In the genomic region with DNA sequence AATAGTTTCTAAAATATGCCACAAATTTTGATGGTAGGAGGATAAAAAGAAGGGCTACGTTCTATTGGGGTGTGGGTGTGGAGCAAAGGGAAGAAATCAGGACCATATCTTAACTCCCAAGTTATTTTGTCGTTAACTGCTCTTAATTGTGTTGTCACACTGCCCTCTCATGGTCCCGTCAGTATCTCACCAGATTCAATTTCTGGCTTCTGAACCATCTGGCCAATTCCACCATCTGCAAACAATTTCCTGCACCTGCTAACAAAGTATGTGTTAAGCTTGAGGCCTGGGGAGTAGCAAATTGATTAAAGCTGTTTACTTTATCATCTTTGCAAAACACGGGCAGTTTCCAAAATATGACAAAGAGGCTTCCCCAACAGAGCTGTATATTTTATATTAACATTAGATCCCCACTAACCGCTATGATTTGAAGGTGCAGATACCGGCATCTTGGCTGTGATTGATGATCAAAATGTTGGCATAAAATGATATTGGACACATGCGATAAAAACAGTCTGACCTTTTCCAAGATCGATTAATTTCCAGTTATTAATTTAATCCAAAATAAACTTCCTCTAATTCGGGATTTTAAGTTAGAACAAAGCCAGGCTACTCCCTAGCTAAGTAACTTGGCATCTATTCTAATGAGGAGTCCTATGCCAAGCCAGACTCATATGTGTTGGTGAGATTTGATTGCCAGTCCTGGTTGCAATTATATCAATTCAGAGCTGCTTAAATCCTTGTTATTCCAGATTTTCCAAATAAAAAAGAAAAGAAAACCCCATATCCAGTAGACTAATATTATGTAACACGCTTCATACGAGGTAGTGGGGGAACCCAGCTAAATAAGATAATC, we compare ENCODE assay signal across 8 cellular contexts. TPM values are rescaled to one million over a fixed set of nuclear protein-coding genes. Genes with fewer than 3 reads are reported as not detected.
DNase-seq lines count a peak whose midpoint lies in the region; ATAC-seq and TF ChIP-seq lines count a peak whose summit lies in the region.

No MANE protein-coding gene starts in this region.

- no peak overlapping the region for H3K27ac ChIP-seq in heart right ventricle

- DNase-seq in DMS153 (lab: John Stamatoyannopoulos, UW) (peak; percentile 52), HFFc6 (peak; percentile 56), NCI-H2196 (lab: John Stamatoyannopoulos, UW; ENCODE audit: unreplicated experiment) (peak; percentile 78), heart right ventricle (peak in 1 of 2 donors; percentile 60), sciatic nerve (ENCODE audit: low spot score) (no peak)
- DNase-seq in activated CD8-positive, alpha-beta T cell treated with anti-CD3 and anti-CD28 coated beads for 36 hours = peak; percentile 45

- H3K36me3 Mint-ChIP-seq in HFFc6 (ENCODE audit: low read depth) = peaks cover 8% of the 10 kb centered on the region
- H3K36me3 Mint-ChIP-seq in activated CD8-positive, alpha-beta T cell treated with anti-CD3 and anti-CD28 coated beads for 36 hours (ENCODE audit: low read depth) = no peaks in the 10 kb centered on the region

- no peak overlapping the region for H3K4me3 ChIP-seq in heart right ventricle

- TF ChIP-seq CTCF in HFFc6 (IDR thresholded peaks at IDR 0.05) (peak; percentile 78), heart right ventricle (IDR thresholded peaks at IDR 0.05) (peak; percentile 39 to 78 (median 68))
- peak; percentile 42 for TF ChIP-seq CTCF in activated CD8-positive, alpha-beta T cell treated with anti-CD3 and anti-CD28 coated beads for 36 hours (IDR thresholded peaks at IDR 0.05)

- H3K36me3 ChIP-seq in heart right ventricle = no peaks in the 10 kb centered on the region

- H3K27me3 ChIP-seq in heart right ventricle = no peaks in the 10 kb centered on the region

- peaks cover 16% of the 10 kb centered on the region for H3K4me1 Mint-ChIP-seq in HFFc6 (ENCODE audit: low read depth)
- no peaks in the 10 kb centered on the region for H3K4me1 Mint-ChIP-seq in activated CD8-positive, alpha-beta T cell treated with anti-CD3 and anti-CD28 coated beads for 36 hours (ENCODE audit: low read depth)

- WGBS in heart right ventricle, 2 donors = 41 to 48% methylated on average over 11 of the region's 11 CpGs

- no peak overlapping the region for H3K27ac Mint-ChIP-seq in HFFc6
- no peak overlapping the region for H3K27ac Mint-ChIP-seq in activated CD8-positive, alpha-beta T cell treated with anti-CD3 and anti-CD28 coated beads for 36 hours

- CTCF ChIA-PET in activated CD8-positive, alpha-beta T cell treated with anti-CD3 and anti-CD28 coated beads for 36 hours (lab: Charles Lee) = interaction anchor here (0.7 to 3.6 kb wide), 15 partner anchors 11 to 1273 kb away, joined by 3 to 32 read pairs (median 4); a partner anchor contains a TSS

- no peak overlapping the region for H3K4me3 Mint-ChIP-seq in HFFc6
- no peak overlapping the region for H3K4me3 Mint-ChIP-seq in activated CD8-positive, alpha-beta T cell treated with anti-CD3 and anti-CD28 coated beads for 36 hours

- intact Hi-C loops in activated CD8-positive, alpha-beta T cell treated with anti-CD3 and anti-CD28 coated beads for 36 hours (cut with micrococcal nuclease) = loop anchor here (5.0 to 10.0 kb wide), 2 partner anchors 215 to 1347 kb away; a partner anchor contains a TSS
- intact Hi-C loops in heart right ventricle (cut with DNase I) = loop anchor here in 9 of 10 donors (1.0 to 10.0 kb wide), 8 partner anchors 215 to 1017 kb away; a partner anchor contains a TSS
- intact Hi-C loops in sciatic nerve (cut with DNase I) = loop anchor here (10.0 kb wide), 1 partner anchor 307 kb away; no protein-coding TSS in a partner anchor

- H3K27me3 Mint-ChIP-seq in HFFc6 (ENCODE audit: insufficient read depth) = no peaks in the 10 kb centered on the region; the same call in 1 of the 2 replicates
- peaks cover 3% of the 10 kb centered on the region for H3K27me3 Mint-ChIP-seq in activated CD8-positive, alpha-beta T cell treated with anti-CD3 and anti-CD28 coated beads for 36 hours

- peaks cover 0 to 16% (median 0%) of the 10 kb centered on the region in 11 donors for H3K9me3 ChIP-seq in heart right ventricle

- ATAC-seq in activated CD8-positive, alpha-beta T cell treated with anti-CD3 and anti-CD28 coated beads for 36 hours = no peak
- ATAC-seq in heart right ventricle (peak; percentile 63 to 91 (median 86)), sciatic nerve (peak; percentile 89), HG03565 (IDR thresholded peaks at IDR 0.05; ENCODE audit: unreplicated experiment) (no peak), HG03520 (IDR thresholded peaks at IDR 0.05; ENCODE audit: unreplicated experiment) (no peak)

- POLR2A ChIA-PET in activated CD8-positive, alpha-beta T cell treated with anti-CD3 and anti-CD28 coated beads for 36 hours (lab: Charles Lee) = no interaction called here

- H3K9me3 Mint-ChIP-seq in HFFc6 = peaks cover 17% of the 10 kb centered on the region
- peaks cover 7% of the 10 kb centered on the region for H3K9me3 Mint-ChIP-seq in activated CD8-positive, alpha-beta T cell treated with anti-CD3 and anti-CD28 coated beads for 36 hours

- peaks cover 0 to 12% (median 0%) of the 10 kb centered on the region in 9 donors for H3K4me1 ChIP-seq in heart right ventricle

RNA-seq across cellular contexts. Expression of a gene that starts 6.9 kb away (rescaled TPM):
- total RNA-seq in HFFc6 (2021; fragmentation: NEBNext Ultra II Directional; extraction: Animal tissue kit (Norgen Biotek cat#: 25700)) = 10 to 100 TPM; 53.3 to 62.2 (median 61.6) TPM
- total RNA-seq in activated CD8-positive, alpha-beta T cell treated with anti-CD3 and anti-CD28 coated beads for 36 hours = 10 to 100 TPM; 56.9 to 68.3 TPM
- total RNA-seq in heart right ventricle (10 to 100 TPM; 52.6 to 81.5 (median 59.0) TPM), sciatic nerve (64.2 TPM)
- 10 to 100 TPM; 32.3 to 43.5 TPM for polyA plus RNA-seq in heart right ventricle

Comparison
In these comparisons a context has a peak if more than half of its experiments do, and no peak if none do; other contexts are left out.
1. ATAC-seq: peak in heart right ventricle (8 of 8) and sciatic nerve (single experiment); none in activated CD8-positive, alpha-beta T cell treated with anti-CD3 and anti-CD28 coated beads for 36 hours (single experiment), HG03565 (single experiment) and HG03520 (single experiment).
2. Peak in every context shown above with its lines, with median percentiles within 50 percentile points of each other: CTCF ChIP-seq.